In genomic region chr7:129769400-129769774, GRCh38 we compare ENCODE assay signal across 24 cellular contexts.
"Had no signal": no experiment of that assay in that cellular context is flagged by ENCODE, and none has a peak within 500 bp of the region (broad histone marks: within the 10 kb centered on the region; RNA-seq: fewer than 3 reads in every experiment).

No MANE protein-coding gene starts in this region.

- H3K27me3 Mint-ChIP-seq: activated CD4-positive, alpha-beta memory T cell treated with anti-CD3 and anti-CD28 coated beads, Interleukin-2, amount 10 ng/mL, durations not matched to agents 7 days and 5 days; activated CD4-positive, alpha-beta T cell treated with anti-CD3 and anti-CD28 coated beads for 36 hours; activated T-helper 17 cell treated with anti-CD3 and anti-CD28 coated beads, Interleukin-2, amount 50 U/mL, for 72 hours; central memory CD8-positive, alpha-beta T cell had no signal

- H3K27ac Mint-ChIP-seq: activated CD4-positive, alpha-beta memory T cell treated with anti-CD3 and anti-CD28 coated beads, Interleukin-2, amount 10 ng/mL, durations not matched to agents 7 days and 5 days; activated CD4-positive, alpha-beta T cell treated with anti-CD3 and anti-CD28 coated beads for 36 hours; activated naive CD4-positive, alpha-beta T cell treated with anti-CD3 and anti-CD28 coated beads for 36 hours; activated naive CD8-positive, alpha-beta T cell; activated T-helper 17 cell treated with anti-CD3 and anti-CD28 coated beads, Interleukin-2, amount 50 U/mL, for 72 hours had no signal

- H3K36me3 Mint-ChIP-seq: activated naive CD8-positive, alpha-beta T cell; brain had no signal

- H3K4me3 Mint-ChIP-seq: activated CD4-positive, alpha-beta memory T cell treated with anti-CD3 and anti-CD28 coated beads, Interleukin-2, amount 10 ng/mL, durations not matched to agents 7 days and 5 days; activated CD4-positive, alpha-beta T cell treated with anti-CD3 and anti-CD28 coated beads for 36 hours; activated naive CD4-positive, alpha-beta T cell treated with anti-CD3 and anti-CD28 coated beads for 36 hours; activated naive CD8-positive, alpha-beta T cell; activated T-helper 17 cell treated with anti-CD3 and anti-CD28 coated beads, Interleukin-2, amount 50 U/mL, for 72 hours; brain; central memory CD8-positive, alpha-beta T cell had no signal

- H3K4me1 Mint-ChIP-seq: activated CD4-positive, alpha-beta T cell treated with anti-CD3 and anti-CD28 coated beads for 36 hours; activated T-helper 17 cell treated with anti-CD3 and anti-CD28 coated beads, Interleukin-2, amount 50 U/mL, for 72 hours had no signal

- DNase-seq: activated CD4-positive, alpha-beta memory T cell treated with anti-CD3 and anti-CD28 coated beads, Interleukin-2, amount 10 ng/mL, durations not matched to agents 7 days and 5 days; activated CD4-positive, alpha-beta T cell treated with anti-CD3 and anti-CD28 coated beads for 36 hours; activated CD4-positive, alpha-beta T cell treated with anti-CD3 and anti-CD28 coated beads, Interleukin-2, amount 50 U/mL, for 1 hour; activated gamma-delta T cell; activated naive CD4-positive, alpha-beta T cell treated with anti-CD3 and anti-CD28 coated beads for 36 hours; activated T-cell treated with anti-CD3 and anti-CD28 coated beads for 4 hours; activated T-cell treated with anti-CD3 and anti-CD28 coated beads, Interleukin-2, amount 50 U/mL, for 48 hours; amygdala; Kasumi-1; NCI-H1105 treated with DMSO at 0.1 percent for 48 hours; NCI-H1436 treated with DMSO at 0.1 percent for 48 hours; NCI-H2081; NCI-H2227 treated with DMSO at 0.1 percent for 48 hours; NCI-H446 treated with DMSO at 0.1 percent for 48 hours; NCI-H69; NK-92 treated with Interleukin-12 subunit alpha and Interleukin-12 subunit beta, amount 100 ng/mL, for 24 hours; PC-3; SHP77 treated with DMSO at 0.1 percent for 48 hours; T-helper 2 cell; T1000 had no signal

- H3K9me3 Mint-ChIP-seq: activated CD4-positive, alpha-beta memory T cell treated with anti-CD3 and anti-CD28 coated beads, Interleukin-2, amount 10 ng/mL, durations not matched to agents 7 days and 5 days; activated naive CD4-positive, alpha-beta T cell treated with anti-CD3 and anti-CD28 coated beads for 36 hours; activated T-helper 17 cell treated with anti-CD3 and anti-CD28 coated beads, Interleukin-2, amount 50 U/mL, for 72 hours; brain; central memory CD8-positive, alpha-beta T cell had no signal

- ATAC-seq: activated CD4-positive, alpha-beta T cell treated with anti-CD3 and anti-CD28 coated beads for 36 hours; activated T-helper 17 cell treated with anti-CD3 and anti-CD28 coated beads, Interleukin-2, amount 50 U/mL, for 72 hours; PC-3 had no signal
